Comparison of ENCODE assay signal across 1 cellular context in genomic region chr18:48780151-48781001, GRCh38.
TF ChIP-seq lines count a peak whose summit lies in the region.

No MANE protein-coding gene starts in this region.

TF ChIP-seq in K562, 482 proteins besides CTCF, POLR2A, EP300 and RAD21:
- TF ChIP-seq ZNF449 (CRISPR knock-in tag; IDR thresholded peaks at IDR 0.05) = no peak
- no peak for TF ChIP-seq NEUROD1 (IDR thresholded peaks at IDR 0.05; ENCODE audit: borderline replicate concordance, low read depth, low read length, partially characterized antibody)
- TF ChIP-seq KAT8 (IDR thresholded peaks at IDR 0.05; ENCODE audit: low read depth) = no peak
- TF ChIP-seq SRSF7 (optimal IDR thresholded peaks at IDR 0.05; ENCODE audit: low read depth, low read length) = no peak
- no peak for TF ChIP-seq KLF1 (tag; IDR thresholded peaks at IDR 0.05)
- no peak for TF ChIP-seq RBM17 (IDR thresholded peaks at IDR 0.05; ENCODE audit: borderline replicate concordance, low read depth, low read length)
- no peak for TF ChIP-seq KDM4B (IDR thresholded peaks at IDR 0.05; ENCODE audit: borderline replicate concordance in 2 of 2, low read depth in 1 of 2)
- no peak for TF ChIP-seq RBM15 (IDR thresholded peaks at IDR 0.05; ENCODE audit: insufficient read depth, low read length)
- no peak for TF ChIP-seq TSC22D4 (tag; IDR thresholded peaks at IDR 0.05)
- 0 out of 2 replicates have a peak, but pooled peaks have one; percentile 17 for TF ChIP-seq MAX (CRISPR knock-in tag; IDR thresholded peaks at IDR 0.05)
- no peak for TF ChIP-seq SMARCA5 (IDR thresholded peaks at IDR 0.05)
- TF ChIP-seq MEIS2 (IDR thresholded peaks at IDR 0.05; ENCODE audit: partially characterized antibody) = peak; percentile 39
- no peak for TF ChIP-seq PBX2 (CRISPR knock-in tag; IDR thresholded peaks at IDR 0.05; ENCODE audit: low read depth)
- peak; percentile 41; the same call in 1 of the 2 replicates for TF ChIP-seq PBX2 (tag; conservative IDR thresholded peaks at IDR 0.05; ENCODE audit: low read depth)
- peak; percentile 81 for TF ChIP-seq ZKSCAN8 (CRISPR knock-in tag; IDR thresholded peaks at IDR 0.05)
- TF ChIP-seq RNF2 (IDR thresholded peaks at IDR 0.05) = no peak
- no peak for TF ChIP-seq FOXK1 (CRISPR knock-in tag; IDR thresholded peaks at IDR 0.05; ENCODE audit: borderline replicate concordance)
- no peak for TF ChIP-seq FOXO4 (CRISPR knock-in tag; IDR thresholded peaks at IDR 0.05)
- no peak for TF ChIP-seq ATF2 (CRISPR knock-in tag; IDR thresholded peaks at IDR 0.05)
- peak; percentile 49; the same call in 1 of the 2 replicates for TF ChIP-seq BHLHE40 (IDR thresholded peaks at IDR 0.05; ENCODE audit: low read length)
- TF ChIP-seq KHSRP (IDR thresholded peaks at IDR 0.05) = no peak
- no peak for TF ChIP-seq MTA3 (IDR thresholded peaks at IDR 0.05; ENCODE audit: borderline replicate concordance)
- no peak for TF ChIP-seq ZNF318 (IDR thresholded peaks at IDR 0.05; ENCODE audit: borderline replicate concordance in 1 of 2, low read depth in 1 of 2)
- TF ChIP-seq HLTF (IDR thresholded peaks at IDR 0.05) = no peak
- TF ChIP-seq SPI1 (IDR thresholded peaks at IDR 0.05; ENCODE audit: borderline replicate concordance, low read depth, low read length) = no peak
- TF ChIP-seq DIDO1 (tag; IDR thresholded peaks at IDR 0.05; ENCODE audit: low read depth) = no peak
- TF ChIP-seq PTBP1 (IDR thresholded peaks at IDR 0.05; ENCODE audit: low read depth, low read length) = no peak
